ENCODE assay signal across 22 cellular contexts in the genomic region with DNA sequence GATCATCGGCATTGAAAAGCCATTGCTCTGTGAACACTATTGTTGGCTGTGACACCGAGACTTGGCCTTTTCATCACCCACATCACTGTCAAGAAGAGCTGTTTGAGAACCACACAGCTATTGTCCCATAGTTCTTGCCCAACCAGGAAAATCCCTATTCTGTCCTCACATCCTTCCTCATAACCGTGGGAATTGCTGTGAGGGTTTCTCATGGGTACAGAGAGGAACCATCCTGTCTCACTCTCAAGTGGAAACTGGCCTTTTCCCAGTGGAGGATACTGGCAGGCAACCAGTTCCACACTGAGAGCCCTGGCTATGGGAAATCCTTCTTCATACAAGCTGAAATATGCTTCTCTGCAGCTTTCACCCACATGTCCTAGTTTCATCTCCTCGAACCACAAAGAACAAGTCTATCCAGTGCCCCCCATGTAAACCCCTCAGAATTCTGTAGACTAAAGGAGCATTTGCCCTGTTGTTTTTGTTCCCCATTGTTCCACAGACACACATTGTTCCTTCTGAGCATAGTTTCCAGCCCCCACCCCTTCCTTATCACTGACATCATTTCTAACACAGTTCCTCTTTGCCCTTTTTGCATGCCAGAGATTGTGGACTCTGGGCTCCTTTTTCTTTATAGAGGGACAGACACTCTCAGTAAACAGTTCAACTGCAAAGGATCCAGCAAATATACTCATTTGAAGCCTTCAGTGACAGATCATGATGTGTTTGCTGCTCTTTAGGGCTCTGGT. TPM values are rescaled to one million over a fixed set of nuclear protein-coding genes. Genes with fewer than 3 reads are reported as not detected.
DNase-seq lines count a peak whose midpoint lies in the region; ATAC-seq, FAIRE-seq and TF ChIP-seq lines count a peak whose summit lies in the region.
"Had no signal": no experiment of that assay in that cellular context is flagged by ENCODE, and none has a peak within 500 bp of the region (broad histone marks: within the 10 kb centered on the region; RNA-seq: fewer than 3 reads in every experiment).

No MANE protein-coding gene starts in this region.

- no peaks in the 10 kb centered on the region for H3K36me3 ChIP-seq in heart right ventricle
- H3K36me3 ChIP-seq: thoracic aorta had no signal

- H3K27me3 ChIP-seq in heart right ventricle = peaks cover 0 to 2% (median 0%) of the 10 kb centered on the region in 7 donors

- H3K4me3 Mint-ChIP-seq in neural crest cell = no peak overlapping the region
- no peak overlapping the region for H3K4me3 Mint-ChIP-seq in activated CD8-positive, alpha-beta memory T cell treated with anti-CD3 and anti-CD28 coated beads, Interleukin-2, amount 10 ng/mL, durations not matched to agents 7 days and 5 days
- H3K4me3 Mint-ChIP-seq: activated T-cell treated with anti-CD3 and anti-CD28 coated beads, Interleukin-2, amount 50 U/mL, for 4 hours; CD14-positive monocyte; naive thymus-derived CD4-positive, alpha-beta T cell had no signal

- 32 to 40% methylated on average over 4 of the region's 4 CpGs for WGBS in heart right ventricle, 2 donors

- DNase-seq in Right ventricle myocardium inferior (ENCODE audit: missing footprints) (no peak), cardiac septum (ENCODE audit: low spot score) (no peak), heart right ventricle (peak; percentile 7 to 44), neural crest cell (ENCODE audit: low read depth, low spot score) (no peak), frontal cortex (ENCODE audit: low spot score in 2 of 2) (no peak)
- no peak for DNase-seq in stimulated activated CD4-positive, alpha-beta T cell treated with anti-CD3 and anti-CD28 coated beads, Interleukin-4, amount 100 ng/mL, for 4 hours
- DNase-seq in activated CD8-positive, alpha-beta memory T cell treated with anti-CD3 and anti-CD28 coated beads, Interleukin-2, amount 10 ng/mL, durations not matched to agents 7 days and 5 days = no peak
- DNase-seq: activated CD4-positive, alpha-beta T cell treated with anti-CD3 and anti-CD28 coated beads, Interleukin-2, amount 50 U/mL, for 4 hours; activated T-cell treated with anti-CD3 and anti-CD28 coated beads, Interleukin-2, amount 50 U/mL, for 4 hours; DND-41; kidney glomerular epithelial cell; naive thymus-derived CD4-positive, alpha-beta T cell; NCI-H1930; stimulated activated CD4-positive, alpha-beta T cell treated with anti-CD3 and anti-CD28 coated beads, Interleukin-2, amount 100 ng/mL, for 24 hours had no signal

- H3K27ac Mint-ChIP-seq in neural crest cell (ENCODE audit: unreplicated experiment) = peak overlapping the region; percentile 44
- no peak overlapping the region for H3K27ac Mint-ChIP-seq in activated CD8-positive, alpha-beta memory T cell treated with anti-CD3 and anti-CD28 coated beads, Interleukin-2, amount 10 ng/mL, durations not matched to agents 7 days and 5 days
- H3K27ac Mint-ChIP-seq: naive thymus-derived CD4-positive, alpha-beta T cell had no signal

- FAIRE-seq in frontal cortex (lab: Jason Lieb, UNC) = no peak
- FAIRE-seq: A204.1, endometrium, HTR-8/SVneo had no signal

- intact Hi-C loops in Right ventricle myocardium inferior (cut with DNase I) (no loop called here), cardiac septum (cut with DNase I) (loop anchor here (10.0 kb wide), 1 partner anchor 141 kb away; no protein-coding TSS in a partner anchor), heart right ventricle (cut with DNase I) (loop anchor here in 1 of 10 donors (2.0 to 5.0 kb wide), 2 partner anchors 61 to 128 kb away; no protein-coding TSS in a partner anchor)

- peaks cover 0 to 36% (median 15%) of the 10 kb centered on the region in 9 donors for H3K4me1 ChIP-seq in heart right ventricle

- no peak for TF ChIP-seq CTCF in heart right ventricle (IDR thresholded peaks at IDR 0.05)
- no peak for TF ChIP-seq CTCF in neural crest cell (conservative IDR thresholded peaks at IDR 0.05)

- peaks cover 3% of the 10 kb centered on the region for H3K9me3 Mint-ChIP-seq in neural crest cell
- no peaks in the 10 kb centered on the region for H3K9me3 Mint-ChIP-seq in activated CD8-positive, alpha-beta memory T cell treated with anti-CD3 and anti-CD28 coated beads, Interleukin-2, amount 10 ng/mL, durations not matched to agents 7 days and 5 days (ENCODE audit: low read depth)

- H3K4me1 Mint-ChIP-seq in neural crest cell = peaks cover 45% of the 10 kb centered on the region
- no peaks in the 10 kb centered on the region for H3K4me1 Mint-ChIP-seq in activated CD8-positive, alpha-beta memory T cell treated with anti-CD3 and anti-CD28 coated beads, Interleukin-2, amount 10 ng/mL, durations not matched to agents 7 days and 5 days
- H3K4me1 Mint-ChIP-seq: naive thymus-derived CD4-positive, alpha-beta T cell had no signal

- CTCF ChIA-PET in activated CD8-positive, alpha-beta memory T cell treated with anti-CD3 and anti-CD28 coated beads, Interleukin-2, amount 10 ng/mL, durations not matched to agents 7 days and 5 days (lab: Charles Lee) = no interaction called here

- no peaks in the 10 kb centered on the region for H3K27me3 Mint-ChIP-seq in neural crest cell (ENCODE audit: low read depth)
- no peaks in the 10 kb centered on the region for H3K27me3 Mint-ChIP-seq in activated CD8-positive, alpha-beta memory T cell treated with anti-CD3 and anti-CD28 coated beads, Interleukin-2, amount 10 ng/mL, durations not matched to agents 7 days and 5 days

- no peaks in the 10 kb centered on the region for H3K9me3 ChIP-seq in heart right ventricle
- H3K9me3 ChIP-seq: thoracic aorta had no signal

- H3K4me3 ChIP-seq in heart right ventricle = no peak overlapping the region
- H3K4me3 ChIP-seq: thoracic aorta had no signal

- peak overlapping the region; percentile 59 to 89 (median 74) for H3K27ac ChIP-seq in heart right ventricle
- H3K27ac ChIP-seq: thoracic aorta had no signal

- peaks cover 19% of the 10 kb centered on the region for H3K36me3 Mint-ChIP-seq in neural crest cell (ENCODE audit: low read depth)
- no peaks in the 10 kb centered on the region for H3K36me3 Mint-ChIP-seq in activated CD8-positive, alpha-beta memory T cell treated with anti-CD3 and anti-CD28 coated beads, Interleukin-2, amount 10 ng/mL, durations not matched to agents 7 days and 5 days
- H3K36me3 Mint-ChIP-seq: CD14-positive monocyte; naive thymus-derived CD4-positive, alpha-beta T cell had no signal

- peak; percentile 54 for ATAC-seq in Right ventricle myocardium inferior
- ATAC-seq in heart right ventricle = peak; percentile 58 to 95 (median 91)
- ATAC-seq in activated CD8-positive, alpha-beta memory T cell treated with anti-CD3 and anti-CD28 coated beads, Interleukin-2, amount 10 ng/mL, durations not matched to agents 7 days and 5 days = no peak
- no peak for ATAC-seq in HG02798 (IDR thresholded peaks at IDR 0.05; ENCODE audit: poor library complexity, unreplicated experiment)
- ATAC-seq: activated T-cell treated with anti-CD3 and anti-CD28 coated beads, Interleukin-2, amount 50 U/mL, for 4 hours; naive thymus-derived CD4-positive, alpha-beta T cell had no signal

RNA-seq across cellular contexts. Expression of gene C5orf46, which starts 57.8 kb away (rescaled TPM):
- total RNA-seq in Right ventricle myocardium inferior (2.4 TPM), cardiac septum (13.0 TPM), heart right ventricle (10 to 100 TPM in 1 of 10 donors, 1 to 10 TPM in 8, not detected in 1; 2.3 to 10.9 (median 4.7) TPM), neural crest cell (not detected in 2 replicates), frontal cortex (not detected)
- polyA plus RNA-seq in heart right ventricle = 10 to 100 TPM in 1 of 2 donors, 1 to 10 TPM in 1; 6.3 to 20.6 TPM
- not detected for total RNA-seq in activated CD8-positive, alpha-beta memory T cell treated with anti-CD3 and anti-CD28 coated beads, Interleukin-2, amount 10 ng/mL, durations not matched to agents 7 days and 5 days
- total RNA-seq: activated T-cell treated with anti-CD3 and anti-CD28 coated beads, Interleukin-2, amount 50 U/mL, for 4 hours; naive thymus-derived CD4-positive, alpha-beta T cell; NCI-H460; SK-MEL-5 had no signal
- polyA plus RNA-seq: CD14-positive monocyte; naive thymus-derived CD4-positive, alpha-beta T cell had no signal

Comparison
In these comparisons a context has a peak if more than half of its experiments do, and no peak if none do; other contexts are left out.
1. DNase-seq: peak in heart right ventricle (2 of 2); none in Right ventricle myocardium inferior (single experiment), cardiac septum (single experiment), neural crest cell (single experiment), stimulated activated CD4-positive, alpha-beta T cell treated with anti-CD3 and anti-CD28 coated beads, Interleukin-4, amount 100 ng/mL, for 4 hours (0 of 2), activated CD8-positive, alpha-beta memory T cell treated with anti-CD3 and anti-CD28 coated beads, Interleukin-2, amount 10 ng/mL, durations not matched to agents 7 days and 5 days (single experiment) and frontal cortex (0 of 2).
2. ATAC-seq: peak in Right ventricle myocardium inferior (single experiment) and heart right ventricle (8 of 8); none in activated CD8-positive, alpha-beta memory T cell treated with anti-CD3 and anti-CD28 coated beads, Interleukin-2, amount 10 ng/mL, durations not matched to agents 7 days and 5 days (single experiment) and HG02798 (single experiment).